Comparison of ENCODE assay signal across 8 cellular contexts in genomic region chr6:31729515-31729978, GRCh38. TPM values are rescaled to one million over a fixed set of nuclear protein-coding genes. Genes with fewer than 3 reads are reported as not detected.
DNase-seq lines count a peak whose midpoint lies in the region; ATAC-seq and TF ChIP-seq lines count a peak whose summit lies in the region.

No MANE protein-coding gene starts in this region.

- no peaks in the 10 kb centered on the region for H3K9me3 ChIP-seq in HCT116 (ENCODE audit: control insufficient read depth in 1 of 2, insufficient read depth in 1 of 2, low read depth in 1 of 2, low read length in 2 of 2)

- peaks cover 24% of the 10 kb centered on the region for H3K79me2 ChIP-seq in HCT116 (ENCODE audit: insufficient read depth, low read length)

- peak overlapping the region; percentile 97 for H3K4me3 Mint-ChIP-seq in activated CD4-positive, alpha-beta T cell treated with anti-CD3 and anti-CD28 coated beads, Interleukin-2, amount 10 ng/mL, durations not matched to agents 24 days and 14 days
- peak overlapping the region; percentile 99 for H3K4me3 Mint-ChIP-seq in dendritic cell treated with granulocyte-macrophage colony-stimulating factor and Interleukin-4, amounts not matched to agents 40 ng/mL and 50 ng/mL, for 4 days

- RAD21 ChIA-PET in HCT116 (lab: Charles Lee; ENCODE audit: low non-redundant PET in 1 of 2, low total read pairs in 2 of 2, uncharacterized antibody in 2 of 2, unreplicated experiment in 2 of 2) = interaction anchor here in 1 of 2 experiments (0.6 to 0.7 kb wide), 2 partner anchors 18 to 26 kb away, joined by 3 read pairs; partner anchors contain the start of gene ABHD16A

- intact Hi-C loops in HCT116 (cut with micrococcal nuclease) = no loop called here
- intact Hi-C loops in activated CD4-positive, alpha-beta T cell treated with anti-CD3 and anti-CD28 coated beads, Interleukin-2, amount 10 ng/mL, durations not matched to agents 24 days and 14 days (cut with micrococcal nuclease) = loop anchor here (1.0 to 2.0 kb wide), 3 partner anchors 9 to 65 kb away; partner anchors contain the start of gene VARS1
- intact Hi-C loops in dendritic cell treated with granulocyte-macrophage colony-stimulating factor and Interleukin-4, amounts not matched to agents 40 ng/mL and 50 ng/mL, for 4 days (cut with micrococcal nuclease) = loop anchor here (1.0 to 5.0 kb wide), 3 partner anchors 26 to 103 kb away; partner anchors contain the start of gene ABHD16A

- H3K9me2 ChIP-seq in HCT116 (ENCODE audit: insufficient read depth) = no peaks in the 10 kb centered on the region

- no peaks in the 10 kb centered on the region for H3K9me3 Mint-ChIP-seq in activated CD4-positive, alpha-beta T cell treated with anti-CD3 and anti-CD28 coated beads, Interleukin-2, amount 10 ng/mL, durations not matched to agents 24 days and 14 days
- no peaks in the 10 kb centered on the region for H3K9me3 Mint-ChIP-seq in dendritic cell treated with granulocyte-macrophage colony-stimulating factor and Interleukin-4, amounts not matched to agents 40 ng/mL and 50 ng/mL, for 4 days

- H3K4me1 Mint-ChIP-seq in activated CD4-positive, alpha-beta T cell treated with anti-CD3 and anti-CD28 coated beads, Interleukin-2, amount 10 ng/mL, durations not matched to agents 24 days and 14 days = peaks cover 64% of the 10 kb centered on the region
- H3K4me1 Mint-ChIP-seq in dendritic cell treated with granulocyte-macrophage colony-stimulating factor and Interleukin-4, amounts not matched to agents 40 ng/mL and 50 ng/mL, for 4 days (ENCODE audit: low read depth) = peaks cover 91% of the 10 kb centered on the region

- H3K4me1 ChIP-seq in HCT116 (ENCODE audit: control insufficient read depth in 1 of 2, insufficient read depth in 2 of 2, low read length in 2 of 2) = peaks cover 12 to 35% of the 10 kb centered on the region in 2 experiments

- TF ChIP-seq POLR2A in HCT116 (IDR thresholded peaks at IDR 0.05; ENCODE audit: borderline replicate concordance, extremely low read depth, insufficient read depth, insufficient read length) = no peak

- TF ChIP-seq RAD21 in HCT116 (IDR thresholded peaks at IDR 0.05; ENCODE audit: low read depth) = no peak

- BruUV-seq in HCT116 (replicated peaks; lab: Mats Ljungman, UMichigan) = no TSS peak

- peak overlapping the region; percentile 98 for H3K4me2 ChIP-seq in HCT116 (ENCODE audit: low read length)

- ATAC-seq in HCT116 (peak; percentile 82), HG03565 (IDR thresholded peaks at IDR 0.05; ENCODE audit: unreplicated experiment) (no peak)

- peak overlapping the region; percentile 70 to 72 for H3K4me3 ChIP-seq in HCT116 (replicated peaks in 1 of 2; ENCODE audit: low read depth in 1 of 2, low read length in 2 of 2)

- H2AFZ ChIP-seq in HCT116 (ENCODE audit: low read depth, low read length, poor library complexity, severe bottlenecking) = no peak overlapping the region

- POLR2A ChIA-PET in HCT116 (lab: Charles Lee) = interaction anchor here (0.6 to 2.2 kb wide), 5 partner anchors 10 to 98 kb away, joined by 3 to 12 read pairs (median 8); partner anchors contain the start of genes ABHD16A, HSPA1B, LY6G5C and MSH5

- peak overlapping the region; percentile 90 for H3K27ac ChIP-seq in HCT116 (ENCODE audit: low read depth, low read length)

- no peaks in the 10 kb centered on the region for H3K27me3 Mint-ChIP-seq in activated CD4-positive, alpha-beta T cell treated with anti-CD3 and anti-CD28 coated beads, Interleukin-2, amount 10 ng/mL, durations not matched to agents 24 days and 14 days
- H3K27me3 Mint-ChIP-seq in dendritic cell treated with granulocyte-macrophage colony-stimulating factor and Interleukin-4, amounts not matched to agents 40 ng/mL and 50 ng/mL, for 4 days = peaks cover 3% of the 10 kb centered on the region

- peak overlapping the region; percentile 74 for H3K27ac Mint-ChIP-seq in activated CD4-positive, alpha-beta T cell treated with anti-CD3 and anti-CD28 coated beads, Interleukin-2, amount 10 ng/mL, durations not matched to agents 24 days and 14 days
- H3K27ac Mint-ChIP-seq in dendritic cell treated with granulocyte-macrophage colony-stimulating factor and Interleukin-4, amounts not matched to agents 40 ng/mL and 50 ng/mL, for 4 days = peak overlapping the region; percentile 99

- H3K27me3 ChIP-seq in HCT116 (ENCODE audit: insufficient read depth, low read length) = no peaks in the 10 kb centered on the region

- H3K9ac ChIP-seq in HCT116 (ENCODE audit: low read length) = peak overlapping the region; percentile 72

- peaks cover 28 to 31% of the 10 kb centered on the region in 2 experiments for H3K36me3 ChIP-seq in HCT116 (ENCODE audit: control insufficient read depth in 1 of 2, insufficient read depth in 2 of 2, low read length in 2 of 2)

- CTCF ChIA-PET in HCT116 (lab: Charles Lee) = interaction anchor here (0.6 to 2.3 kb wide), 4 partner anchors 9 to 133 kb away, joined by 3 to 13 read pairs (median 8); partner anchors contain the start of gene NEU1

- peak in 2 of 3 experiments; percentile 50 to 64; a peak in 1 of 6 replicates for TF ChIP-seq CTCF in HCT116 (IDR thresholded peaks at IDR 0.05 in 2 of 3, conservative IDR thresholded peaks at IDR 0.05 in 1 of 3; ENCODE audit: borderline replicate concordance in 1 of 3, insufficient read depth in 1 of 3, low read depth in 2 of 3, low read length in 2 of 3)

- H3K36me3 Mint-ChIP-seq in activated CD4-positive, alpha-beta T cell treated with anti-CD3 and anti-CD28 coated beads, Interleukin-2, amount 10 ng/mL, durations not matched to agents 24 days and 14 days (ENCODE audit: low read depth) = peaks cover 48% of the 10 kb centered on the region
- peaks cover 100% of the 10 kb centered on the region for H3K36me3 Mint-ChIP-seq in dendritic cell treated with granulocyte-macrophage colony-stimulating factor and Interleukin-4, amounts not matched to agents 40 ng/mL and 50 ng/mL, for 4 days (ENCODE audit: low read depth)

- H4K20me1 ChIP-seq in HCT116 (ENCODE audit: insufficient read depth) = no peaks in the 10 kb centered on the region; the same call in 1 of the 2 replicates

- DNase-seq in DMS 273 treated with DMSO at 0.1 percent for 48 hours (lab: John Stamatoyannopoulos, UW) (peak; percentile 58), HCT116 (ENCODE audit: low read depth, low spot score) (peak; percentile 70), NCI-H2196 (lab: John Stamatoyannopoulos, UW; ENCODE audit: unreplicated experiment) (peak; percentile 84), left kidney (ENCODE audit: low read depth, low spot score) (peak; percentile 97)
- DNase-seq in activated CD4-positive, alpha-beta T cell treated with anti-CD3 and anti-CD28 coated beads, Interleukin-2, amount 10 ng/mL, durations not matched to agents 24 days and 14 days = peak; percentile 93
- DNase-seq in stimulated activated CD4-positive, alpha-beta T cell treated with anti-CD3 and anti-CD28 coated beads, Interleukin-1b, Interleukin-23, amount 100 ng/mL, for 4 hours (ENCODE audit: low read depth in 2 of 2) = peak; percentile 70 to 72

TF ChIP-seq in HCT116, 20 proteins besides CTCF, POLR2A, EP300 and RAD21:
- TF ChIP-seq EZH2phosphoT487 (IDR thresholded peaks at IDR 0.05; ENCODE audit: borderline replicate concordance) (no peak), POLR2AphosphoS5 (IDR thresholded peaks at IDR 0.05; ENCODE audit: low read depth, low read length) (peak; percentile 73; the same call in 1 of the 2 replicates)

RNA-seq across cellular contexts. Expression of gene DDAH2, which starts 0.4 kb away (rescaled TPM):
- total RNA-seq in HCT116 (2021; ENCODE audit: unreplicated experiment) = 43.4 TPM
- 43.2 and 45.3 TPM in 2 replicates for polyA plus RNA-seq in HCT116 (2012)
- 4.8 and 5.6 TPM in 2 replicates for total RNA-seq in activated CD4-positive, alpha-beta T cell treated with anti-CD3 and anti-CD28 coated beads, Interleukin-2, amount 10 ng/mL, durations not matched to agents 24 days and 14 days

RNA-seq across cellular contexts. Expression of gene MPIG6B, which starts 6.4 kb away (rescaled TPM):
- total RNA-seq in HCT116 (2021; ENCODE audit: unreplicated experiment) = 0.42 TPM
- polyA plus RNA-seq in HCT116 (2012) = 0.32 and 0.65 TPM in 2 replicates
- total RNA-seq in activated CD4-positive, alpha-beta T cell treated with anti-CD3 and anti-CD28 coated beads, Interleukin-2, amount 10 ng/mL, durations not matched to agents 24 days and 14 days = not detected in 2 replicates

RNA-seq across cellular contexts. Expression of gene CLIC1, which starts 6.8 kb away (rescaled TPM):
- 432 TPM for total RNA-seq in HCT116 (2021; ENCODE audit: unreplicated experiment)
- 496 and 580 TPM in 2 replicates for polyA plus RNA-seq in HCT116 (2012)
- 385 TPM in 2 replicates for total RNA-seq in activated CD4-positive, alpha-beta T cell treated with anti-CD3 and anti-CD28 coated beads, Interleukin-2, amount 10 ng/mL, durations not matched to agents 24 days and 14 days

RNA-seq across cellular contexts. Expression of gene LY6G6C, which starts 8.0 kb away (rescaled TPM):
- total RNA-seq in HCT116 (2021; ENCODE audit: unreplicated experiment) = 0.54 TPM
- 0.17 and 0.41 TPM in 2 replicates for polyA plus RNA-seq in HCT116 (2012)
- total RNA-seq in activated CD4-positive, alpha-beta T cell treated with anti-CD3 and anti-CD28 coated beads, Interleukin-2, amount 10 ng/mL, durations not matched to agents 24 days and 14 days = not detected in 2 replicates

RNA-seq across cellular contexts. Expression of gene MSH5, which starts 10.3 kb away (rescaled TPM):
- 90.4 TPM for total RNA-seq in HCT116 (2021; ENCODE audit: unreplicated experiment)
- 49.3 and 53.4 TPM in 2 replicates for polyA plus RNA-seq in HCT116 (2012)
- 87.8 and 99.6 TPM in 2 replicates for total RNA-seq in activated CD4-positive, alpha-beta T cell treated with anti-CD3 and anti-CD28 coated beads, Interleukin-2, amount 10 ng/mL, durations not matched to agents 24 days and 14 days
